Comparison of ENCODE assay signal across 22 cellular contexts in genomic region chr9:28121353-28121752, GRCh38.
"Had no signal": no experiment of that assay in that cellular context is flagged by ENCODE, and none has a peak within 500 bp of the region (broad histone marks: within the 10 kb centered on the region; RNA-seq: fewer than 3 reads in every experiment).

No MANE protein-coding gene starts in this region.

- H3K9me3 ChIP-seq: sigmoid colon, stomach had no signal

- DNase-seq: activated CD4-positive, alpha-beta T cell treated with anti-CD3 and anti-CD28 coated beads for 48 hours; activated CD4-positive, CD25-positive, alpha-beta regulatory T cell; activated CD8-positive, alpha-beta T cell treated with anti-CD3 and anti-CD28 coated beads, Interleukin-2, amount 10 ng/mL, durations not matched to agents 7 days and 5 days; activated naive CD4-positive, alpha-beta T cell treated with anti-CD3 and anti-CD28 coated beads for 36 hours; activated naive CD8-positive, alpha-beta T cell treated with anti-CD3 and anti-CD28 coated beads, Interleukin-2, amount 50 U/mL, for 24 hours; activated T-cell treated with anti-CD3 and anti-CD28 coated beads, Interleukin-2, amount 50 U/mL, for 24 hours; anterior cingulate cortex; caudate nucleus; dorsolateral prefrontal cortex; foreskin keratinocyte; glutamatergic neuron; hippocampal formation; islet precursor cell; left colon; midbrain; occipital lobe; posterior cingulate gyrus; sigmoid colon; stimulated activated CD4-positive, alpha-beta T cell treated with anti-CD3 and anti-CD28 coated beads, Interleukin-4, amount 100 ng/mL, for 24 hours; stomach had no signal

- ATAC-seq: activated CD8-positive, alpha-beta T cell treated with anti-CD3 and anti-CD28 coated beads, Interleukin-2, amount 10 ng/mL, durations not matched to agents 7 days and 5 days; activated naive CD8-positive, alpha-beta T cell treated with anti-CD3 and anti-CD28 coated beads, Interleukin-2, amount 50 U/mL, for 24 hours; foreskin keratinocyte; stimulated activated effector memory CD8-positive, alpha-beta T cell treated with anti-CD3 and anti-CD28 coated beads, Interleukin-12 subunit alpha, Interleukin-12 subunit beta, amount 100 ng/mL, for 72 hours had no signal

- H3K27ac ChIP-seq: dorsolateral prefrontal cortex, foreskin keratinocyte, sigmoid colon, stomach had no signal

- H3K36me3 ChIP-seq: sigmoid colon, stomach had no signal

- H3K27me3 ChIP-seq: foreskin keratinocyte, sigmoid colon, stomach had no signal

- H3K4me3 ChIP-seq: dorsolateral prefrontal cortex, lung, sigmoid colon, stomach had no signal

- H3K4me1 ChIP-seq: foreskin keratinocyte, sigmoid colon, stomach had no signal
